16 cellular contexts compared by ENCODE assay signal in the genomic region with DNA sequence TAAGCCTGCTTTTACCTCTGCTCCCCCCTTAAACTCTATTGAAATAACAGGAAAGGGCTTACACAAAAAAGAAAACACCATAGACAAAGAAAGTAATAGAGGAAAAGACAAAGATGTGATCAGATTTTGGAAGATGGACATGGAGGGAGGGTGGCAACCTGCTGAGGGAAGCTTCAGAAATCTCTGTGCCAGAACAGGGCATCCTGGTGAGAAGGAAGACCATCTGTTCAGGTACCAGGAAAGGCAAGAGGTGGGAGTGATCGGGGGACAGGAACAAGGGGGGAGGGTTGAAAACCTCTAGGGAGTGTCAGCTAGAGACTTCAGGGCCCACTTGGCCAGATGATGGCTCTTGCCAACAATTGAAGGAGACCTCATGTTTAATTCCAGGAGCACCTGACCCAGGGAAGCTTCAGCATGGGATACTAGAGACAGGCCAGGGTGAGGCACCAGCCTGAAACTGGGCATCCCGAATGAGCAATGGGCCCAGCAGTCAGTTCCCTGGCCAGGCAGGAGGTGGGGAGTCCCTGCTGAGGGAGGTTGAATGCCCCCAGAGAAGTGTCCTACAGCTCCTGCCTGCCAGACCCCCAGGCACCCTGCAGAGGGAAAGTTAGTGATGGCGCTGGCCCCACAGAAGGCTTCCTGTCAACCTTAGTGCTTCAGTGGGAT. TPM values are rescaled to one million over a fixed set of nuclear protein-coding genes. Genes with fewer than 3 reads are reported as not detected.
DNase-seq lines count a peak whose midpoint lies in the region; FAIRE-seq and TF ChIP-seq lines count a peak whose summit lies in the region.
"Had no signal": no experiment of that assay in that cellular context is flagged by ENCODE, and none has a peak within 500 bp of the region (broad histone marks: within the 10 kb centered on the region; RNA-seq: fewer than 3 reads in every experiment).

No MANE protein-coding gene starts in this region.

- H3K18ac ChIP-seq in H1 (ENCODE audit: extremely low read depth, low read length), result no peak overlapping the region; the same call in 1 of the 2 replicates

- H3K56ac ChIP-seq in H1 (replicated peaks; ENCODE audit: insufficient read length, low read depth, low read length), result no peak overlapping the region

- TF ChIP-seq CTCF in PC-9 (conservative IDR thresholded peaks at IDR 0.05), result no peak
- TF ChIP-seq CTCF in H1 (IDR thresholded peaks at IDR 0.05; ENCODE audit: control extremely low read depth in 1 of 3, insufficient read depth in 1 of 3, low read depth in 1 of 3, low read length in 3 of 3), result no peak

- no peak for DNase-seq in activated CD4-positive, alpha-beta T cell treated with anti-CD3 and anti-CD28 coated beads, Interleukin-2, amount 10 ng/mL, durations not matched to agents 24 days and 14 days
- DNase-seq in activated CD4-positive, alpha-beta T cell treated with anti-CD3 and anti-CD28 coated beads, Interleukin-2, amount 50 U/mL, for 1 hour, result no peak
- DNase-seq in PC-9, result no peak
- DNase-seq in H1 (ENCODE audit: low read depth in 1 of 2, low spot score in 2 of 2), result no peak
- DNase-seq in DMS 273 (lab: John Stamatoyannopoulos, UW; ENCODE audit: unreplicated experiment), result no peak
- DNase-seq in stimulated activated CD4-positive, alpha-beta T cell treated with anti-CD3 and anti-CD28 coated beads, Interleukin-2, amount 100 ng/mL, for 24 hours, result no peak
- DNase-seq in cardiac septum (ENCODE audit: low spot score), result no peak
- DNase-seq: activated CD4-positive, CD25-positive, alpha-beta regulatory T cell; activated gamma-delta T cell; Kasumi-1; NCI-H2029 treated with DMSO at 0.1 percent for 48 hours; NK-92 treated with Interleukin-12 subunit alpha and Interleukin-12 subunit beta, amount 100 ng/mL, for 24 hours had no signal

- no peaks in the 10 kb centered on the region for H3K9me3 Mint-ChIP-seq in activated CD4-positive, alpha-beta T cell treated with anti-CD3 and anti-CD28 coated beads, Interleukin-2, amount 10 ng/mL, durations not matched to agents 24 days and 14 days
- H3K9me3 Mint-ChIP-seq: dendritic cell treated with granulocyte-macrophage colony-stimulating factor and Interleukin-4, amounts not matched to agents 40 ng/mL and 50 ng/mL, for 4 days had no signal

- BruUV-seq in PC-9 (replicated peaks; lab: Mats Ljungman, UMichigan), result no TSS peak

- peaks cover 16% of the 10 kb centered on the region for H3K4me1 Mint-ChIP-seq in activated CD4-positive, alpha-beta T cell treated with anti-CD3 and anti-CD28 coated beads, Interleukin-2, amount 10 ng/mL, durations not matched to agents 24 days and 14 days

- no peak overlapping the region for H3K4me3 Mint-ChIP-seq in activated CD4-positive, alpha-beta T cell treated with anti-CD3 and anti-CD28 coated beads, Interleukin-2, amount 10 ng/mL, durations not matched to agents 24 days and 14 days
- H3K4me3 Mint-ChIP-seq: dendritic cell treated with granulocyte-macrophage colony-stimulating factor and Interleukin-4, amounts not matched to agents 40 ng/mL and 50 ng/mL, for 4 days had no signal

- H3K9ac ChIP-seq in H1 (replicated peaks in 1 of 4; ENCODE audit: extremely low read depth in 1 of 4, low read depth in 3 of 4, low read length in 3 of 4) (no peak overlapping the region), skeletal muscle tissue (ENCODE audit: low read depth in 1 of 3, low read length in 3 of 3) (peak overlapping the region in 2 of 3 donors; percentile 45 to 57)

- H3K27me3 ChIP-seq in PC-9 (ENCODE audit: insufficient read depth, low read depth) (no peaks in the 10 kb centered on the region), H1 (replicated peaks in 1 of 4; ENCODE audit: control insufficient read depth in 3 of 4, extremely low read depth in 1 of 4, insufficient read depth in 3 of 4, low read length in 3 of 4) (no peaks in the 10 kb centered on the region), skeletal muscle tissue (ENCODE audit: control insufficient read depth in 3 of 3, insufficient read depth in 3 of 3, low read length in 3 of 3) (no peaks in the 10 kb centered on the region)

- H3K4me3 ChIP-seq in PC-9 (no peak overlapping the region), H1 (ENCODE audit: extremely low read depth in 1 of 4, insufficient read depth in 2 of 4, low read depth in 3 of 4, low read length in 4 of 4) (no peak overlapping the region), skeletal muscle tissue (ENCODE audit: low read length in 3 of 3) (no peak overlapping the region)
- H3K4me3 ChIP-seq: skin epidermis had no signal

- FAIRE-seq in H1 (lab: Jason Lieb, UNC), result no peak
- FAIRE-seq: islet of Langerhans had no signal

- peak overlapping the region; percentile 39; the same call in 1 of the 2 replicates for H2BK12ac ChIP-seq in H1 (ENCODE audit: low read depth, low read length)

- H3K36me3 ChIP-seq in PC-9 (ENCODE audit: low read depth) (peaks cover 90% of the 10 kb centered on the region), H1 (ENCODE audit: control insufficient read depth in 2 of 4, insufficient read depth in 4 of 4, low read length in 3 of 4) (peaks cover 29 to 83% (median 64%) of the 10 kb centered on the region in 4 experiments), skeletal muscle tissue (ENCODE audit: control insufficient read depth in 3 of 3, insufficient read depth in 3 of 3, low read length in 3 of 3) (peaks cover 83 to 85% (median 84%) of the 10 kb centered on the region in 3 donors)

- H3K27ac Mint-ChIP-seq in activated CD4-positive, alpha-beta T cell treated with anti-CD3 and anti-CD28 coated beads, Interleukin-2, amount 10 ng/mL, durations not matched to agents 24 days and 14 days, result peak overlapping the region; percentile 25
- H3K27ac Mint-ChIP-seq: dendritic cell treated with granulocyte-macrophage colony-stimulating factor and Interleukin-4, amounts not matched to agents 40 ng/mL and 50 ng/mL, for 4 days had no signal

- no peaks in the 10 kb centered on the region for H3K23me2 ChIP-seq in H1 (ENCODE audit: low read depth, low read length)

- 0 out of 2 replicates have a peak overlapping the region, but pooled peaks have one; percentile 44 for H2BK5ac ChIP-seq in H1 (ENCODE audit: low read depth, low read length)

- no peak overlapping the region for H3K23ac ChIP-seq in H1 (ENCODE audit: insufficient read length)

- H4K5ac ChIP-seq in H1 (ENCODE audit: insufficient read length, low read depth, low read length), result no peak overlapping the region

- no peak overlapping the region for H2AK5ac ChIP-seq in H1 (ENCODE audit: low read depth, low read length)

- no peak overlapping the region for H3K4ac ChIP-seq in H1 (replicated peaks; ENCODE audit: insufficient read length, low read depth, low read length)

- peaks cover 98% of the 10 kb centered on the region for H4K20me1 ChIP-seq in PC-9 (ENCODE audit: insufficient read depth)
- H4K20me1 ChIP-seq in H1 (replicated peaks in 1 of 2; ENCODE audit: control insufficient read depth in 1 of 2, insufficient read depth in 2 of 2, low read length in 2 of 2), result peaks cover 0 to 13% of the 10 kb centered on the region in 2 experiments

- no peak overlapping the region for H2AFZ ChIP-seq in PC-9
- no peak overlapping the region for H2AFZ ChIP-seq in H1 (ENCODE audit: low read length)

- no peak for TF ChIP-seq EP300 in H1 (IDR thresholded peaks at IDR 0.05; ENCODE audit: borderline replicate concordance in 1 of 2, low read depth in 2 of 2, low read length in 2 of 2)

- 0 out of 2 replicates have a peak overlapping the region, but pooled peaks have one; percentile 86 for H2BK20ac ChIP-seq in H1 (ENCODE audit: low read length)

- H3F3A ChIP-seq in PC-9 (ENCODE audit: insufficient read depth, low read depth), result peaks cover 99% of the 10 kb centered on the region

- no peak for TF ChIP-seq RAD21 in H1 (IDR thresholded peaks at IDR 0.05 in 1 of 2, conservative IDR thresholded peaks at IDR 0.05 in 1 of 2; ENCODE audit: low read depth in 2 of 2, low read length in 2 of 2)

- 72% methylated on average over 3 of the region's 3 CpGs; no CpG with 5 or more reads in 1 of the 2 experiments for WGBS in H1 (ENCODE audit: extremely low coverage in 1 of 2, insufficient coverage in 1 of 2, insufficient read length in 1 of 2, insufficient replicate concordance in 2 of 2, low coverage in 1 of 2, low lambda C conversion rate in 2 of 2, missing lambda C conversion rate in 1 of 2), 2 experiments

- H3K79me1 ChIP-seq in H1 (ENCODE audit: low read depth, low read length), result no peaks in the 10 kb centered on the region; the same call in 1 of the 2 replicates

- POLR2A ChIA-PET in PC-9 (lab: Charles Lee; ENCODE audit: unreplicated experiment) (no interaction called here), H1 (lab: Charles Lee; ENCODE audit: partially characterized antibody) (interaction anchor here (0.8 to 5.7 kb wide), 5 partner anchors 8 to 35 kb away, joined by 3 to 47 read pairs (median 4); a partner anchor contains a TSS)

- no peaks in the 10 kb centered on the region for H3K9me2 ChIP-seq in PC-9 (ENCODE audit: insufficient read depth)

- H2BK120ac ChIP-seq in H1 (replicated peaks; ENCODE audit: low read depth, low read length), result no peak overlapping the region

- H3K14ac ChIP-seq in H1 (ENCODE audit: insufficient read length), result no peak overlapping the region

- H3K4me1 ChIP-seq in PC-9 (replicated peaks; ENCODE audit: insufficient read depth), result peaks cover 18% of the 10 kb centered on the region
- peaks cover 0 to 3% (median 1%) of the 10 kb centered on the region in 4 experiments; a peak in 4 of 7 replicates for H3K4me1 ChIP-seq in H1 (replicated peaks in 1 of 4; ENCODE audit: control insufficient read depth in 3 of 4, insufficient read depth in 4 of 4, low read length in 3 of 4)
- peaks cover 16 to 54% (median 38%) of the 10 kb centered on the region in 3 donors for H3K4me1 ChIP-seq in skeletal muscle tissue (ENCODE audit: control insufficient read depth in 3 of 3, insufficient read depth in 3 of 3, low read length in 3 of 3)

- H3K27ac ChIP-seq in PC-9 (peak overlapping the region; percentile 43; the same call in 1 of the 2 replicates), H1 (ENCODE audit: low read depth, low read length) (no peak overlapping the region), skeletal muscle tissue (ENCODE audit: low read depth, low read length) (no peak overlapping the region)

- no peak overlapping the region for H3K4me2 ChIP-seq in PC-9
- 0 out of 4 replicates have a peak overlapping the region, but pooled peaks of 1 of the 2 experiments have one; percentile 25 for H3K4me2 ChIP-seq in H1 (ENCODE audit: insufficient read depth in 1 of 2, low read depth in 2 of 2, low read length in 2 of 2)

- H3K36me3 Mint-ChIP-seq in activated CD4-positive, alpha-beta T cell treated with anti-CD3 and anti-CD28 coated beads, Interleukin-2, amount 10 ng/mL, durations not matched to agents 24 days and 14 days (ENCODE audit: low read depth), result peaks cover 86% of the 10 kb centered on the region

- H4K91ac ChIP-seq in H1 (replicated peaks; ENCODE audit: insufficient read length, low read length), result no peak overlapping the region

- peak in 1 of 2 experiments; percentile 53; a peak in 2 of 3 replicates for TF ChIP-seq POLR2A in H1 (IDR thresholded peaks at IDR 0.05; ENCODE audit: control extremely low read depth in 1 of 2, low read depth in 2 of 2, low read length in 2 of 2)

- H3K9me3 ChIP-seq in PC-9 (ENCODE audit: insufficient read depth, low read depth), result no peaks in the 10 kb centered on the region
- no peaks in the 10 kb centered on the region for H3K9me3 ChIP-seq in H1 (ENCODE audit: insufficient read depth in 2 of 2, low read depth in 1 of 2, low read length in 1 of 2)
- H3K9me3 ChIP-seq in skeletal muscle tissue (ENCODE audit: control insufficient read depth in 3 of 3, low read length in 3 of 3), result no peaks in the 10 kb centered on the region

- no peak overlapping the region for H2BK15ac ChIP-seq in H1 (ENCODE audit: low read length)

- H3K79me2 ChIP-seq in PC-9 (ENCODE audit: low read depth) (peaks cover 81% of the 10 kb centered on the region), H1 (ENCODE audit: control insufficient read depth in 1 of 2, insufficient read depth in 2 of 2, low read length in 2 of 2) (peaks cover 0 to 3% of the 10 kb centered on the region in 2 experiments; a peak in 1 of 4 replicates)

- intact Hi-C loops in activated CD4-positive, alpha-beta T cell treated with anti-CD3 and anti-CD28 coated beads, Interleukin-2, amount 10 ng/mL, durations not matched to agents 24 days and 14 days (cut with micrococcal nuclease), result no loop called here
- intact Hi-C loops in PC-9 (cut with micrococcal nuclease; ENCODE audit: unreplicated experiment) (no loop called here), cardiac septum (cut with DNase I) (no loop called here)

- H4K8ac ChIP-seq in H1 (ENCODE audit: extremely low read depth, insufficient read depth, low read length), result no peak overlapping the region

- H3K27me3 Mint-ChIP-seq in activated CD4-positive, alpha-beta T cell treated with anti-CD3 and anti-CD28 coated beads, Interleukin-2, amount 10 ng/mL, durations not matched to agents 24 days and 14 days, result no peaks in the 10 kb centered on the region
- H3K27me3 Mint-ChIP-seq: dendritic cell treated with granulocyte-macrophage colony-stimulating factor and Interleukin-4, amounts not matched to agents 40 ng/mL and 50 ng/mL, for 4 days had no signal

- CTCF ChIA-PET in PC-9 (lab: Charles Lee) (interaction anchor here (0.9 kb wide), 1 partner anchor 72 kb away, joined by 4 read pairs; no protein-coding TSS in a partner anchor), H1 (lab: Charles Lee; ENCODE audit: partially characterized antibody) (interaction anchor here (1.2 to 2.7 kb wide), 2 partner anchors 27 to 68 kb away, joined by 3 to 11 read pairs; no protein-coding TSS in a partner anchor)

RNA-seq across cellular contexts. Expression of a gene that starts 8.2 kb away (rescaled TPM):
- 177 and 183 TPM in 2 replicates for total RNA-seq in activated CD4-positive, alpha-beta T cell treated with anti-CD3 and anti-CD28 coated beads, Interleukin-2, amount 10 ng/mL, durations not matched to agents 24 days and 14 days
- total RNA-seq in PC-9 (2021) (715 and 961 TPM in 2 replicates), skeletal muscle tissue (54.8 TPM), cardiac septum (372 TPM)
- total RNA-seq in H1 (2021; fragmentation: NEBNext Ultra II Directional; extraction: Animal tissue kit (Norgen Biotek cat#: 25700)), result 98.6 and 110 TPM in 2 replicates
- 70.6 and 78.6 TPM in 2 replicates for polyA plus RNA-seq in H1 (2011; rRNA removed)
- polyA plus RNA-seq in H1 (2011; cell fraction: cytosol; rRNA removed), result 63.7 TPM
- 97.6 TPM for polyA plus RNA-seq in H1 (2011; cell fraction: nucleus; rRNA removed)
- 73.2 to 115 TPM (median 98.8 TPM) in 4 replicates for polyA plus RNA-seq in H1 (2012, experiment 1 of 2)
- polyA plus RNA-seq in H1 (2012, experiment 2 of 2), result 98.7 TPM
- 54.2 TPM for polyA plus RNA-seq in H1 (2013, experiment 1 of 2)
- polyA plus RNA-seq in H1 (2013, experiment 2 of 2), result 53.0 TPM
- polyA minus RNA-seq in H1 (2011; rRNA and poly(A)+ RNA removed), result 39.1 and 39.8 TPM in 2 replicates
- polyA minus RNA-seq in H1 (2011; cell fraction: cytosol; rRNA and poly(A)+ RNA removed), result 125 TPM
- polyA minus RNA-seq in H1 (2011; cell fraction: nucleus; rRNA and poly(A)+ RNA removed), result 167 TPM

RNA-seq across cellular contexts. Expression of a gene that starts 22.2 kb away (rescaled TPM):
- 126 and 134 TPM in 2 replicates for total RNA-seq in activated CD4-positive, alpha-beta T cell treated with anti-CD3 and anti-CD28 coated beads, Interleukin-2, amount 10 ng/mL, durations not matched to agents 24 days and 14 days
- total RNA-seq in PC-9 (2021) (337 and 413 TPM in 2 replicates), skeletal muscle tissue (32.4 TPM), cardiac septum (160 TPM)
- 112 and 116 TPM in 2 replicates for total RNA-seq in H1 (2021; fragmentation: NEBNext Ultra II Directional; extraction: Animal tissue kit (Norgen Biotek cat#: 25700))
- 128 and 182 TPM in 2 replicates for polyA plus RNA-seq in H1 (2011; rRNA removed)
- 107 TPM for polyA plus RNA-seq in H1 (2011; cell fraction: cytosol; rRNA removed)
- polyA plus RNA-seq in H1 (2011; cell fraction: nucleus; rRNA removed), result 485 TPM
- polyA plus RNA-seq in H1 (2012, experiment 1 of 2), result 120 to 133 TPM (median 129 TPM) in 4 replicates
- 128 TPM for polyA plus RNA-seq in H1 (2012, experiment 2 of 2)
- polyA plus RNA-seq in H1 (2013, experiment 1 of 2), result 81.5 TPM
- polyA plus RNA-seq in H1 (2013, experiment 2 of 2), result 77.1 TPM
- polyA minus RNA-seq in H1 (2011; rRNA and poly(A)+ RNA removed), result 93.9 and 120 TPM in 2 replicates
- polyA minus RNA-seq in H1 (2011; cell fraction: cytosol; rRNA and poly(A)+ RNA removed), result 99.0 TPM
- polyA minus RNA-seq in H1 (2011; cell fraction: nucleus; rRNA and poly(A)+ RNA removed), result 145 TPM

RNA-seq across cellular contexts. Expression of a gene that starts 29.7 kb away (rescaled TPM):
- total RNA-seq in activated CD4-positive, alpha-beta T cell treated with anti-CD3 and anti-CD28 coated beads, Interleukin-2, amount 10 ng/mL, durations not matched to agents 24 days and 14 days, result 27.6 and 27.8 TPM in 2 replicates
- total RNA-seq in PC-9 (2021), result 39.9 and 54.0 TPM in 2 replicates
- 22.2 and 29.6 TPM in 2 replicates for total RNA-seq in H1 (2021; fragmentation: NEBNext Ultra II Directional; extraction: Animal tissue kit (Norgen Biotek cat#: 25700))
- 29.6 and 42.5 TPM in 2 replicates for polyA plus RNA-seq in H1 (2011; rRNA removed)
- polyA plus RNA-seq in H1 (2011; cell fraction: cytosol; rRNA removed), result 41.4 TPM
- polyA plus RNA-seq in H1 (2011; cell fraction: nucleus; rRNA removed), result 213 TPM
- 28.3 to 30.2 TPM (median 29.2 TPM) in 4 replicates for polyA plus RNA-seq in H1 (2012, experiment 1 of 2)
- 10.6 TPM for polyA plus RNA-seq in H1 (2012, experiment 2 of 2)
- polyA plus RNA-seq in H1 (2013, experiment 1 of 2), result 27.2 TPM
- polyA plus RNA-seq in H1 (2013, experiment 2 of 2), result 24.3 TPM
- 21.4 and 22.4 TPM in 2 replicates for polyA minus RNA-seq in H1 (2011; rRNA and poly(A)+ RNA removed)
- 10.3 TPM for polyA minus RNA-seq in H1 (2011; cell fraction: cytosol; rRNA and poly(A)+ RNA removed)
- polyA minus RNA-seq in H1 (2011; cell fraction: nucleus; rRNA and poly(A)+ RNA removed), result 30.9 TPM
- total RNA-seq in skeletal muscle tissue, result 21.4 TPM
- total RNA-seq in cardiac septum, result 15.3 TPM

RNA-seq across cellular contexts. Expression of a gene that starts 35.1 kb away (rescaled TPM):
- total RNA-seq in activated CD4-positive, alpha-beta T cell treated with anti-CD3 and anti-CD28 coated beads, Interleukin-2, amount 10 ng/mL, durations not matched to agents 24 days and 14 days, result 0.88 and 1.6 TPM in 2 replicates
- total RNA-seq in PC-9 (2021) (9.7 and 14.4 TPM in 2 replicates), skeletal muscle tissue (3.7 TPM), cardiac septum (12.8 TPM)
- 1.1 and 2.2 TPM in 2 replicates for total RNA-seq in H1 (2021; fragmentation: NEBNext Ultra II Directional; extraction: Animal tissue kit (Norgen Biotek cat#: 25700))
- 3.7 and 3.8 TPM in 2 replicates for polyA plus RNA-seq in H1 (2011; rRNA removed)
- polyA plus RNA-seq in H1 (2011; cell fraction: cytosol; rRNA removed), result 0.93 TPM
- polyA plus RNA-seq in H1 (2011; cell fraction: nucleus; rRNA removed), result 5.8 TPM
- 0.95 to 2.8 TPM (median 1.9 TPM) in 4 replicates for polyA plus RNA-seq in H1 (2012, experiment 1 of 2)
- polyA plus RNA-seq in H1 (2012, experiment 2 of 2), result 0.91 TPM
- polyA plus RNA-seq in H1 (2013, experiment 1 of 2), result 2.6 TPM
- 2.4 TPM for polyA plus RNA-seq in H1 (2013, experiment 2 of 2)
- polyA minus RNA-seq in H1 (2011; rRNA and poly(A)+ RNA removed), result not detected in 2 replicates
- polyA minus RNA-seq in H1 (2011; cell fraction: cytosol; rRNA and poly(A)+ RNA removed), result not detected
- polyA minus RNA-seq in H1 (2011; cell fraction: nucleus; rRNA and poly(A)+ RNA removed), result 2.3 TPM

Comparison
In these comparisons a context has a peak if more than half of its experiments do, and no peak if none do; other contexts are left out.
1. H3K9ac ChIP-seq: peak in skeletal muscle tissue (2 of 3); none in H1 (0 of 4).